In genomic region chr20:63708301-63709148, GRCh38 we compare ENCODE assay signal across 8 cellular contexts. TPM values are rescaled to one million over a fixed set of nuclear protein-coding genes. Genes with fewer than 3 reads are reported as not detected.
DNase-seq lines count a peak whose midpoint lies in the region; TF ChIP-seq lines count a peak whose summit lies in the region.

No MANE protein-coding gene starts in this region.

- H2AFZ ChIP-seq in GM23248, result no peak overlapping the region
- H2AFZ ChIP-seq in PC-9, result peak overlapping the region; percentile 31; the same call in 1 of the 2 replicates

- H3K4me2 ChIP-seq in GM23248 (ENCODE audit: unreplicated experiment) (peak overlapping the region; percentile 87), PC-9 (peak overlapping the region; percentile 97)

- H3K4me1 ChIP-seq in Caco-2 (peaks cover 14% of the 10 kb centered on the region), GM23248 (ENCODE audit: insufficient read depth) (peaks cover 17% of the 10 kb centered on the region; the same call in 1 of the 2 replicates), PC-9 (replicated peaks; ENCODE audit: insufficient read depth) (peaks cover 18% of the 10 kb centered on the region), endodermal cell (ENCODE audit: control insufficient read depth, insufficient read depth, low read length) (peaks cover 12% of the 10 kb centered on the region), mucosa of stomach (ENCODE audit: control insufficient read depth, insufficient read depth, low read length) (peaks cover 16% of the 10 kb centered on the region)

- in situ Hi-C loops in GM23248 (cut with MboI), result no loop called here

- H3K27ac ChIP-seq in GM23248, result peak overlapping the region; percentile 65; the same call in 1 of the 2 replicates
- H3K27ac ChIP-seq in PC-9, result no peak overlapping the region
- peak overlapping the region; percentile 36 for H3K27ac ChIP-seq in endodermal cell (ENCODE audit: low read depth, low read length)

- peaks cover 100% of the 10 kb centered on the region for H3K36me3 Mint-ChIP-seq in Caco-2 (ENCODE audit: insufficient read depth, unreplicated experiment)
- peaks cover 72% of the 10 kb centered on the region for H3K36me3 Mint-ChIP-seq in endodermal cell (ENCODE audit: low read depth)

- peaks cover 16% of the 10 kb centered on the region for H3K9me3 Mint-ChIP-seq in Caco-2 (ENCODE audit: unreplicated experiment)
- no peaks in the 10 kb centered on the region for H3K9me3 Mint-ChIP-seq in endodermal cell

- H3K79me2 ChIP-seq in GM23248 (ENCODE audit: insufficient read depth) (peaks cover 94% of the 10 kb centered on the region), PC-9 (ENCODE audit: low read depth) (peaks cover 82% of the 10 kb centered on the region)

- H3K9me2 ChIP-seq in GM23248 (ENCODE audit: insufficient read depth), result no peaks in the 10 kb centered on the region
- no peaks in the 10 kb centered on the region for H3K9me2 ChIP-seq in PC-9 (ENCODE audit: insufficient read depth)

- 36 to 49% methylated on average over 32 to 43 of the region's 67 CpGs for WGBS in GM23248 (ENCODE audit: low coverage in 1 of 2, low lambda C conversion rate in 2 of 2, missing lambda C conversion rate in 2 of 2), 2 experiments
- 27 to 31% methylated on average over 44 to 67 of the region's 67 CpGs for WGBS in endodermal cell (ENCODE audit: insufficient coverage in 1 of 2, insufficient read length in 1 of 2), 2 experiments

- BruUV-seq in Caco-2 (replicated peaks; lab: Mats Ljungman, UMichigan) (TSS peak; percentile 42), PC-9 (replicated peaks; lab: Mats Ljungman, UMichigan) (no TSS peak)

- H4K20me1 ChIP-seq in GM23248 (ENCODE audit: insufficient read depth) (no peaks in the 10 kb centered on the region), PC-9 (ENCODE audit: insufficient read depth) (peaks cover 17% of the 10 kb centered on the region; the same call in 1 of the 2 replicates)

- peak overlapping the region; percentile 86 for H3K9ac ChIP-seq in GM23248
- peak overlapping the region; percentile 78 for H3K9ac ChIP-seq in endodermal cell (ENCODE audit: extremely low read depth, low read length, poor library complexity, severe bottlenecking)
- H3K9ac ChIP-seq in mucosa of stomach (ENCODE audit: low read length), result peak overlapping the region; percentile 80

- H3K36me3 ChIP-seq in Caco-2 (ENCODE audit: control insufficient read depth, insufficient read depth, low read length) (peaks cover 23% of the 10 kb centered on the region), GM23248 (ENCODE audit: low read depth) (peaks cover 32% of the 10 kb centered on the region), PC-9 (ENCODE audit: low read depth) (peaks cover 47% of the 10 kb centered on the region), endodermal cell (ENCODE audit: control insufficient read depth, insufficient read depth, low read length) (peaks cover 61% of the 10 kb centered on the region), mucosa of stomach (ENCODE audit: control insufficient read depth, insufficient read depth, low read length) (peaks cover 6% of the 10 kb centered on the region)

- H3K4me3 ChIP-seq in Caco-2 (ENCODE audit: low read depth, low read length), result peak overlapping the region; percentile 96
- H3K4me3 ChIP-seq in GM23248, result peak overlapping the region; percentile 80
- peak overlapping the region; percentile 96 for H3K4me3 ChIP-seq in PC-9
- H3K4me3 ChIP-seq in endodermal cell (ENCODE audit: low read length), result peak overlapping the region; percentile 90
- H3K4me3 ChIP-seq in mucosa of stomach (ENCODE audit: low read length), result peak overlapping the region; percentile 71

- H3K27ac Mint-ChIP-seq in Caco-2 (ENCODE audit: unreplicated experiment), result peak overlapping the region; percentile 84
- peak overlapping the region; percentile 65 for H3K27ac Mint-ChIP-seq in endodermal cell

- H3F3A ChIP-seq in GM23248 (ENCODE audit: insufficient read depth) (no peaks in the 10 kb centered on the region), PC-9 (ENCODE audit: insufficient read depth, low read depth) (peaks cover under 1% of the 10 kb centered on the region; the same call in 1 of the 2 replicates)

- H3K4me3 Mint-ChIP-seq in Caco-2 (ENCODE audit: unreplicated experiment) (peak overlapping the region; percentile 87), endodermal cell (peak overlapping the region; percentile 84)

- H3K27me3 Mint-ChIP-seq in Caco-2 (ENCODE audit: insufficient read depth, unreplicated experiment) (no peaks in the 10 kb centered on the region), endodermal cell (ENCODE audit: insufficient read depth) (no peaks in the 10 kb centered on the region)

- CTCF ChIA-PET in Caco-2 (lab: Charles Lee), result interaction anchor here (0.7 to 3.0 kb wide), 18 partner anchors 10 to 412 kb away, joined by 3 to 25 read pairs (median 4); partner anchors contain the start of genes LIME1, PTK6, SAMD10 and TPD52L2
- CTCF ChIA-PET in PC-9 (lab: Charles Lee), result interaction anchor here (0.6 to 1.2 kb wide), 2 partner anchors 30 to 157 kb away, joined by 3 to 6 read pairs; partner anchors contain the start of gene TPD52L2

- DNase-seq in Caco-2 (peak; percentile 55 to 72), GM23248 (peak; percentile 56), PC-9 (peak in 1 of 2 experiments; percentile 33), endodermal cell (peak; percentile 62), DMS79 treated with DMSO at 0.1 percent for 48 hours (lab: John Stamatoyannopoulos, UW) (no peak), A172 (ENCODE audit: low spot score) (no peak), HCEC 1CT (no peak)

- intact Hi-C loops in Caco-2 (cut with micrococcal nuclease; ENCODE audit: unreplicated experiment), result no loop called here
- intact Hi-C loops in PC-9 (cut with micrococcal nuclease; ENCODE audit: unreplicated experiment), result loop anchor here (5.0 kb wide), 1 partner anchor 264 kb away; no protein-coding TSS in a partner anchor

- POLR2A ChIA-PET in Caco-2 (lab: Charles Lee) (interaction anchor here (0.5 to 1.9 kb wide), 18 partner anchors 10 to 248 kb away, joined by 3 to 33 read pairs (median 4); partner anchors contain the start of genes HELZ2, LIME1, RTEL1 and SLC2A4RG), PC-9 (lab: Charles Lee; ENCODE audit: unreplicated experiment) (interaction anchor here (0.5 to 1.4 kb wide), 9 partner anchors 10 to 488 kb away, joined by 3 to 11 read pairs (median 7); partner anchors contain the start of genes TPD52L2 and UCKL1)

- H3K27me3 ChIP-seq in Caco-2 (replicated peaks; ENCODE audit: control insufficient read depth, insufficient read depth, low read length) (no peaks in the 10 kb centered on the region), GM23248 (replicated peaks; ENCODE audit: insufficient read depth) (no peaks in the 10 kb centered on the region), PC-9 (ENCODE audit: insufficient read depth, low read depth) (no peaks in the 10 kb centered on the region), endodermal cell (ENCODE audit: control insufficient read depth, insufficient read depth, low read length, poor library complexity, severe bottlenecking) (no peaks in the 10 kb centered on the region), mucosa of stomach (ENCODE audit: control insufficient read depth, insufficient read depth, low read length) (no peaks in the 10 kb centered on the region)

- TF ChIP-seq CTCF in Caco-2 (IDR thresholded peaks at IDR 0.05; ENCODE audit: insufficient read depth in 1 of 2, low read depth in 1 of 2, low read length in 1 of 2, severe bottlenecking in 1 of 2, unreplicated experiment in 1 of 2) (no peak), PC-9 (conservative IDR thresholded peaks at IDR 0.05) (no peak), endodermal cell (conservative IDR thresholded peaks at IDR 0.05) (no peak)

- peaks cover 6% of the 10 kb centered on the region; the same call in 1 of the 2 replicates for H3K9me3 ChIP-seq in Caco-2
- H3K9me3 ChIP-seq in GM23248 (ENCODE audit: low read depth), result no peaks in the 10 kb centered on the region
- H3K9me3 ChIP-seq in PC-9 (ENCODE audit: insufficient read depth, low read depth), result no peaks in the 10 kb centered on the region
- peaks cover 11% of the 10 kb centered on the region for H3K9me3 ChIP-seq in endodermal cell (ENCODE audit: control insufficient read depth, low read length)
- no peaks in the 10 kb centered on the region for H3K9me3 ChIP-seq in mucosa of stomach (ENCODE audit: control insufficient read depth, low read length)

- H3K4me1 Mint-ChIP-seq in Caco-2 (ENCODE audit: low read depth, unreplicated experiment) (peaks cover 16% of the 10 kb centered on the region), endodermal cell (peaks cover 9% of the 10 kb centered on the region)

RNA-seq across cellular contexts. Expression of gene ZGPAT, which starts 0.7 kb away (rescaled TPM):
- total RNA-seq in Caco-2 (2022) (69.3 and 74.7 TPM in 2 replicates), PC-9 (2021) (27.2 and 31.4 TPM in 2 replicates), endodermal cell (10 to 100 TPM; 28.8 to 29.5 TPM)
- 26.2 and 28.5 TPM in 2 replicates for total RNA-seq in GM23248 (2014; rRNA removed; shearing (Covaris generic))
- polyA plus RNA-seq in GM23248 (2016; fragmentation: Nextera tagmentation; extraction: Ambion mirVana), result 19.9 and 22.7 TPM in 2 replicates
- polyA plus RNA-seq in endodermal cell (2013, experiment 1 of 2), result 20.8 TPM
- polyA plus RNA-seq in endodermal cell (2013, experiment 2 of 2), result 22.4 TPM
- total RNA-seq in A172 (2014; rRNA removed; shearing (Covaris generic)), result 29.8 and 33.2 TPM in 2 replicates

RNA-seq across cellular contexts. Expression of gene ARFRP1, which starts 0.7 kb away (rescaled TPM):
- total RNA-seq in Caco-2 (2022) (119 and 126 TPM in 2 replicates), PC-9 (2021) (59.1 and 71.1 TPM in 2 replicates), endodermal cell (10 to 100 TPM; 41.6 to 46.2 TPM)
- total RNA-seq in GM23248 (2014; rRNA removed; shearing (Covaris generic)), result 61.4 and 65.9 TPM in 2 replicates
- polyA plus RNA-seq in GM23248 (2016; fragmentation: Nextera tagmentation; extraction: Ambion mirVana), result 57.6 and 60.8 TPM in 2 replicates
- polyA plus RNA-seq in endodermal cell (2013, experiment 1 of 2), result 17.2 TPM
- 13.7 TPM for polyA plus RNA-seq in endodermal cell (2013, experiment 2 of 2)
- total RNA-seq in A172 (2014; rRNA removed; shearing (Covaris generic)), result 61.1 and 65.7 TPM in 2 replicates

RNA-seq across cellular contexts. Expression of gene TNFRSF6B, which starts 12.1 kb away (rescaled TPM):
- not detected in 2 replicates for total RNA-seq in Caco-2 (2022)
- 36.9 and 39.9 TPM in 2 replicates for total RNA-seq in GM23248 (2014; rRNA removed; shearing (Covaris generic))
- 17.4 and 17.5 TPM in 2 replicates for polyA plus RNA-seq in GM23248 (2016; fragmentation: Nextera tagmentation; extraction: Ambion mirVana)
- total RNA-seq in PC-9 (2021), result not detected in 2 replicates
- not detected for total RNA-seq in endodermal cell
- 2.0 TPM for polyA plus RNA-seq in endodermal cell (2013, experiment 1 of 2)
- polyA plus RNA-seq in endodermal cell (2013, experiment 2 of 2), result 1.1 TPM
- 2.4 and 3.4 TPM in 2 replicates for total RNA-seq in A172 (2014; rRNA removed; shearing (Covaris generic))

RNA-seq across cellular contexts. Expression of gene LIME1, which starts 27.9 kb away (rescaled TPM):
- 18.8 and 23.5 TPM in 2 replicates for total RNA-seq in Caco-2 (2022)
- 14.1 and 32.0 TPM in 2 replicates for total RNA-seq in GM23248 (2014; rRNA removed; shearing (Covaris generic))
- 2.4 and 3.7 TPM in 2 replicates for polyA plus RNA-seq in GM23248 (2016; fragmentation: Nextera tagmentation; extraction: Ambion mirVana)
- 18.7 and 24.8 TPM in 2 replicates for total RNA-seq in PC-9 (2021)
- total RNA-seq in endodermal cell, result 10 to 100 TPM in 1 of 2 donors, 1 to 10 TPM in 1; 7.6 to 10.1 TPM
- polyA plus RNA-seq in endodermal cell (2013, experiment 1 of 2), result 10.0 TPM
- polyA plus RNA-seq in endodermal cell (2013, experiment 2 of 2), result 9.6 TPM
- total RNA-seq in A172 (2014; rRNA removed; shearing (Covaris generic)), result 53.8 and 59.0 TPM in 2 replicates

RNA-seq across cellular contexts. Expression of gene SLC2A4RG, which starts 31.1 kb away (rescaled TPM):
- total RNA-seq in Caco-2 (2022) (211 and 234 TPM in 2 replicates), PC-9 (2021) (167 and 233 TPM in 2 replicates), endodermal cell (100 to 1,000 TPM in 1 of 2 donors, 10 to 100 TPM in 1; 69.3 to 108 TPM)
- 63.9 and 64.9 TPM in 2 replicates for total RNA-seq in GM23248 (2014; rRNA removed; shearing (Covaris generic))
- polyA plus RNA-seq in GM23248 (2016; fragmentation: Nextera tagmentation; extraction: Ambion mirVana), result 21.3 and 22.7 TPM in 2 replicates
- 89.4 TPM for polyA plus RNA-seq in endodermal cell (2013, experiment 1 of 2)
- polyA plus RNA-seq in endodermal cell (2013, experiment 2 of 2), result 77.8 TPM
- total RNA-seq in A172 (2014; rRNA removed; shearing (Covaris generic)), result 88.0 and 97.9 TPM in 2 replicates

Comparison
In these comparisons a context has a peak if more than half of its experiments do, and no peak if none do; other contexts are left out.
1. DNase-seq: peak in Caco-2 (2 of 2), GM23248 (single experiment) and endodermal cell (single experiment); none in DMS79 treated with DMSO at 0.1 percent for 48 hours (single experiment), A172 (single experiment) and HCEC 1CT (single experiment).
2. Peak in every context shown above with its lines, with median percentiles within 50 percentile points of each other: H3K4me3 ChIP-seq and H3K9ac ChIP-seq.